In the genomic region with DNA sequence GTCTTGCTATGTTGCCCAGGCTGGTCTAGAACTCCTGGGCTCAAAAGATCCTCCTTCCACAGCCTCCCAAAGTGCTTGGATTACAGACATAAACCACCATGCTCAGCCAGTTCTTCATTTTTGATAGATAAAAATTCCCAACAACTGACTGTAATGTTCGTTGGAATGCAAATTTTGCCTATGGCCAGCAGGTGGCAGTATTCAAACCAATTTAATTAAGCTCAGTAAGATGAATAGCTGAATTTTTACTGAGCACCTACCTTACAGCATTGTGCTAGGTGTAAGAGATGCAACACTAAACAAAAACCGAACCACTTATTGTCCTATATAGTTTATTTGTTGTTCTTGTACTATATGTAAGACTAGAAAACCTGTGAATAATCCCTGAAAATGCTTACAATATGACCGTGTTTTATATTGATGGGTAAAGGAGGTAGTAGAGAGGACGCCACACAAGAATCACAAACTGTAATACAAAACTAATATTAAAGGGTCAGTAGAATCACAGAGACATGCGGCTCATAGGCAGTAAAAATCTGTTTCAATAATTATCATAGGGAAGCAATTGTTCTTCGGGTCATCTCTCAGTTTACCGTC, we compare ENCODE assay signal across 8 cellular contexts. TPM values are rescaled to one million over a fixed set of nuclear protein-coding genes. Genes with fewer than 3 reads are reported as not detected.
DNase-seq lines count a peak whose midpoint lies in the region; ATAC-seq and TF ChIP-seq lines count a peak whose summit lies in the region.

No MANE protein-coding gene starts in this region.

- H3K79me1 ChIP-seq in mesenchymal stem cell (replicated peaks; ENCODE audit: low read length, poor library complexity, severe bottlenecking) = peaks cover 14% of the 10 kb centered on the region

- no peak overlapping the region for H4K91ac ChIP-seq in mesenchymal stem cell (ENCODE audit: low read length)

- H3K23ac ChIP-seq in mesenchymal stem cell (ENCODE audit: low read length in 2 of 2) = no peak overlapping the region

- H3K4me1 ChIP-seq in KMS-11 (ENCODE audit: low read depth, poor library complexity, severe bottlenecking) (no peaks in the 10 kb centered on the region), mesenchymal stem cell (ENCODE audit: control insufficient read depth, insufficient read depth, low read depth, low read length) (no peaks in the 10 kb centered on the region)

- no peak overlapping the region for H2AK5ac ChIP-seq in mesenchymal stem cell (ENCODE audit: low read length, severe bottlenecking)

- H3K27me3 ChIP-seq in KMS-11 (ENCODE audit: insufficient read depth, low read depth) (no peaks in the 10 kb centered on the region), mesenchymal stem cell (ENCODE audit: control insufficient read depth in 1 of 2, insufficient read depth in 1 of 2, low read length in 2 of 2) (no peaks in the 10 kb centered on the region)

- H3K79me2 ChIP-seq in KMS-11 (ENCODE audit: insufficient read depth, low read depth) = no peaks in the 10 kb centered on the region

- no peak for ATAC-seq in GM19397 (IDR thresholded peaks at IDR 0.05; ENCODE audit: unreplicated experiment)
- no peak for ATAC-seq in GM21367 (IDR thresholded peaks at IDR 0.05; ENCODE audit: unreplicated experiment)

- no peak overlapping the region for H2BK12ac ChIP-seq in mesenchymal stem cell (ENCODE audit: low read length in 2 of 2)

- H3K18ac ChIP-seq in mesenchymal stem cell (ENCODE audit: low read depth in 1 of 2, low read length in 2 of 2) = no peak overlapping the region

- peak; percentile 54 for DNase-seq in Ammon's horn (ENCODE audit: low spot score)
- DNase-seq in GM10248 (ENCODE audit: extremely low spot score) = peak; percentile 22
- peak; percentile 54 for DNase-seq in RPMI7951 (ENCODE audit: low read depth)
- peak; percentile 68 for DNase-seq in dermis blood vessel endothelial cell
- peak; percentile 58 for DNase-seq in mesenchymal stem cell

- H3K27ac ChIP-seq in KMS-11 (no peak overlapping the region), mesenchymal stem cell (ENCODE audit: low read length, poor library complexity, severe bottlenecking) (no peak overlapping the region)

- H3K36me3 ChIP-seq in KMS-11 (ENCODE audit: insufficient read depth) = no peaks in the 10 kb centered on the region
- H3K36me3 ChIP-seq in mesenchymal stem cell (ENCODE audit: control insufficient read depth in 1 of 2, insufficient read depth in 2 of 2, low read depth in 1 of 2, low read length in 2 of 2) = no peaks in the 10 kb centered on the region

- H4K20me1 ChIP-seq in KMS-11 (ENCODE audit: insufficient read depth) = no peaks in the 10 kb centered on the region

- H2BK15ac ChIP-seq in mesenchymal stem cell (ENCODE audit: low read depth, poor library complexity, severe bottlenecking) = no peak overlapping the region

- H3K4me2 ChIP-seq in KMS-11 (no peak overlapping the region), mesenchymal stem cell (ENCODE audit: low read length, poor library complexity, severe bottlenecking) (no peak overlapping the region)

- no peak overlapping the region for H3K4me3 ChIP-seq in KMS-11 (IDR thresholded peaks at IDR 0.05; ENCODE audit: insufficient read depth, low read depth, low read length)
- H3K4me3 ChIP-seq in mesenchymal stem cell (ENCODE audit: insufficient read depth in 1 of 2, low read depth in 1 of 2, low read length in 2 of 2) = no peak overlapping the region

- H3K9ac ChIP-seq in KMS-11 (no peak overlapping the region), mesenchymal stem cell (ENCODE audit: low read length) (no peak overlapping the region)

- H4K8ac ChIP-seq in mesenchymal stem cell (ENCODE audit: low read length) = no peak overlapping the region

- H2BK5ac ChIP-seq in mesenchymal stem cell (ENCODE audit: low read depth, low read length, poor library complexity, severe bottlenecking) = no peak overlapping the region

- no peak overlapping the region for H3K14ac ChIP-seq in mesenchymal stem cell (ENCODE audit: low read length in 2 of 2)

- POLR2A ChIA-PET in GM10248 (lab: Yijun Ruan, JAX) = no interaction called here

- TF ChIP-seq CTCF in GM10248 (IDR thresholded peaks at IDR 0.05; ENCODE audit: control extremely low read depth, extremely low read depth, low read depth, missing control alignments) = peak; percentile 74
- TF ChIP-seq CTCF in KMS-11 (conservative IDR thresholded peaks at IDR 0.05; ENCODE audit: low read depth, low read length) = peak; percentile 83

- CTCF ChIA-PET in GM10248 (lab: Yijun Ruan, JAX) = interaction anchor here (0.7 to 7.1 kb wide), 29 partner anchors 10 to 1048 kb away, joined by 3 to 122 read pairs (median 5); a partner anchor contains a TSS

- WGBS in mesenchymal stem cell = 94% methylated on average over 3 of the region's 7 CpGs

- H3K9me3 ChIP-seq in mesenchymal stem cell (ENCODE audit: control insufficient read depth, low read length) = no peaks in the 10 kb centered on the region

- no peak overlapping the region for H3K4ac ChIP-seq in mesenchymal stem cell (ENCODE audit: low read depth in 1 of 2, low read length in 2 of 2)

- H2AFZ ChIP-seq in KMS-11 (ENCODE audit: low read depth) (no peak overlapping the region), mesenchymal stem cell (ENCODE audit: low read depth, low read length) (no peak overlapping the region)

- no peak overlapping the region for H2BK120ac ChIP-seq in mesenchymal stem cell (ENCODE audit: low read depth, low read length)

RNA-seq across cellular contexts. Expression of a gene that starts 8.2 kb away (rescaled TPM):
- total RNA-seq in RPMI7951 (2014; rRNA removed; shearing (Covaris generic)) = 2.3 and 3.4 TPM in 2 replicates
- 0.51 and 1.3 TPM in 2 replicates for total RNA-seq in dermis blood vessel endothelial cell
- 3.2 TPM for polyA plus RNA-seq in mesenchymal stem cell (2013, experiment 1 of 2)
- 3.1 TPM for polyA plus RNA-seq in mesenchymal stem cell (2013, experiment 2 of 2)
